ENCODE assay signal across 11 cellular contexts in genomic region chr4:38266616-38267015, GRCh38.
DNase-seq lines count a peak whose midpoint lies in the region; ATAC-seq and TF ChIP-seq lines count a peak whose summit lies in the region.
"Had no signal": no experiment of that assay in that cellular context is flagged by ENCODE, and none has a peak within 500 bp of the region (broad histone marks: within the 10 kb centered on the region; RNA-seq: fewer than 3 reads in every experiment).

No MANE protein-coding gene starts in this region.

- H3K36me3 Mint-ChIP-seq in activated CD4-positive, alpha-beta T cell treated with anti-CD3 and anti-CD28 coated beads, Interleukin-2, amount 10 ng/mL, durations not matched to agents 7 days and 5 days (ENCODE audit: low read depth): no peaks in the 10 kb centered on the region
- no peaks in the 10 kb centered on the region for H3K36me3 Mint-ChIP-seq in CD14-positive monocyte

- H3K9me3 ChIP-seq in esophagus muscularis mucosa: no peaks in the 10 kb centered on the region

- H3K27ac ChIP-seq in esophagus muscularis mucosa (replicated peaks in 1 of 4): no peak overlapping the region
- H3K27ac ChIP-seq: VCaP had no signal

- POLR2A ChIA-PET in activated CD4-positive, alpha-beta T cell treated with anti-CD3 and anti-CD28 coated beads, Interleukin-2, amount 10 ng/mL, durations not matched to agents 7 days and 5 days (lab: Charles Lee): no interaction called here

- no peaks in the 10 kb centered on the region for H3K4me1 Mint-ChIP-seq in activated CD4-positive, alpha-beta T cell treated with anti-CD3 and anti-CD28 coated beads, Interleukin-2, amount 10 ng/mL, durations not matched to agents 7 days and 5 days
- H3K4me1 Mint-ChIP-seq in CD14-positive monocyte: peaks cover 1% of the 10 kb centered on the region

- TF ChIP-seq CTCF in esophagus muscularis mucosa (IDR thresholded peaks at IDR 0.05): no peak
- TF ChIP-seq CTCF in CD14-positive monocyte (IDR thresholded peaks at IDR 0.05): no peak

- TF ChIP-seq POLR2A in esophagus muscularis mucosa (IDR thresholded peaks at IDR 0.05; ENCODE audit: low read depth): no peak

- H3K4me1 ChIP-seq in esophagus muscularis mucosa: no peaks in the 10 kb centered on the region

- no peaks in the 10 kb centered on the region for H3K9me3 Mint-ChIP-seq in activated CD4-positive, alpha-beta T cell treated with anti-CD3 and anti-CD28 coated beads, Interleukin-2, amount 10 ng/mL, durations not matched to agents 7 days and 5 days
- H3K9me3 Mint-ChIP-seq in CD14-positive monocyte: peaks cover 0 to 9% (median 3%) of the 10 kb centered on the region in 7 donors

- intact Hi-C loops in esophagus muscularis mucosa (cut with DNase I): no loop called here
- intact Hi-C loops in CD14-positive monocyte (cut with micrococcal nuclease): no loop called here

- no peaks in the 10 kb centered on the region for H3K36me3 ChIP-seq in esophagus muscularis mucosa

- no peak for TF ChIP-seq EP300 in esophagus muscularis mucosa (IDR thresholded peaks at IDR 0.05)

- H3K27ac Mint-ChIP-seq in activated CD4-positive, alpha-beta T cell treated with anti-CD3 and anti-CD28 coated beads, Interleukin-2, amount 10 ng/mL, durations not matched to agents 7 days and 5 days: no peak overlapping the region
- no peak overlapping the region for H3K27ac Mint-ChIP-seq in CD14-positive monocyte

- WGBS in esophagus muscularis mucosa: 74% methylated on average over 4 of the region's 4 CpGs

- CTCF ChIA-PET in activated CD4-positive, alpha-beta T cell treated with anti-CD3 and anti-CD28 coated beads, Interleukin-2, amount 10 ng/mL, durations not matched to agents 7 days and 5 days (lab: Charles Lee): no interaction called here

- no peak overlapping the region for H3K4me3 ChIP-seq in esophagus muscularis mucosa

- peak; percentile 42 for DNase-seq in activated CD4-positive, alpha-beta T cell treated with anti-CD3 and anti-CD28 coated beads for 48 hours
- no peak for DNase-seq in activated CD4-positive, alpha-beta T cell treated with anti-CD3 and anti-CD28 coated beads, Interleukin-2, amount 10 ng/mL, durations not matched to agents 7 days and 5 days
- DNase-seq in LoVo (ENCODE audit: low spot score) (peak; percentile 50), esophagus muscularis mucosa (ENCODE audit: extremely low spot score) (peak; percentile 57), renal cortical epithelial cell (ENCODE audit: low read depth) (peak; percentile 58), CD14-positive monocyte (ENCODE audit: low spot score) (no peak), NCI-H1092 treated with DMSO at 0.1 percent for 48 hours (lab: John Stamatoyannopoulos, UW) (no peak)
- DNase-seq: left cardiac atrium, NCI-H446 had no signal

- H3K27me3 ChIP-seq in esophagus muscularis mucosa: no peaks in the 10 kb centered on the region

- no peak overlapping the region for H3K4me3 Mint-ChIP-seq in activated CD4-positive, alpha-beta T cell treated with anti-CD3 and anti-CD28 coated beads, Interleukin-2, amount 10 ng/mL, durations not matched to agents 7 days and 5 days
- H3K4me3 Mint-ChIP-seq in CD14-positive monocyte: no peak overlapping the region

- ATAC-seq in HG02852 (IDR thresholded peaks at IDR 0.05; ENCODE audit: unreplicated experiment): no peak

- H3K27me3 Mint-ChIP-seq in activated CD4-positive, alpha-beta T cell treated with anti-CD3 and anti-CD28 coated beads, Interleukin-2, amount 10 ng/mL, durations not matched to agents 7 days and 5 days: peaks cover under 1% of the 10 kb centered on the region
- H3K27me3 Mint-ChIP-seq in CD14-positive monocyte (ENCODE audit: low read depth in 3 of 3): peaks cover 2% of the 10 kb centered on the region in 3 donors

Comparison
In these comparisons a context has a peak if more than half of its experiments do, and no peak if none do; other contexts are left out.
1. DNase-seq: peak in activated CD4-positive, alpha-beta T cell treated with anti-CD3 and anti-CD28 coated beads for 48 hours (single experiment), LoVo (single experiment), esophagus muscularis mucosa (single experiment) and renal cortical epithelial cell (single experiment); none in activated CD4-positive, alpha-beta T cell treated with anti-CD3 and anti-CD28 coated beads, Interleukin-2, amount 10 ng/mL, durations not matched to agents 7 days and 5 days (single experiment), CD14-positive monocyte (single experiment) and NCI-H1092 treated with DMSO at 0.1 percent for 48 hours (single experiment).